ENCODE assay signal across 34 cellular contexts in genomic region chr5:35294017-35294416, GRCh38.
"Had no signal": no experiment of that assay in that cellular context is flagged by ENCODE, and none has a peak within 500 bp of the region (broad histone marks: within the 10 kb centered on the region; RNA-seq: fewer than 3 reads in every experiment).

No MANE protein-coding gene starts in this region.

- H3K27me3 ChIP-seq: MG63 had no signal

- H3K36me3 ChIP-seq: MG63 had no signal

- H3K4me3 ChIP-seq: MG63 had no signal

- DNase-seq: Karpas-422, Kasumi-1, KG1, MG63, MM.1S, MV-4-11, NCI-H1048, NCI-H1092, NCI-H1092 treated with DMSO at 0.1 percent for 48 hours, NCI-H1105, NCI-H1105 treated with DMSO at 0.1 percent for 48 hours, NCI-H1417, NCI-H1417 treated with DMSO at 0.1 percent for 48 hours, NCI-H1436, NCI-H1436 treated with DMSO at 0.1 percent for 48 hours, NCI-H146, NCI-H1694, NCI-H1694 treated with DMSO at 0.1 percent for 48 hours, NCI-H187, NCI-H187 treated with DMSO at 0.1 percent for 48 hours, NCI-H1930, NCI-H2029, NCI-H2029 treated with DMSO at 0.1 percent for 48 hours, NCI-H2081, NCI-H2081 treated with DMSO at 0.1 percent for 48 hours, NCI-H2107, NCI-H2171, NCI-H2171 treated with DMSO at 0.1 percent for 48 hours, NCI-H2227 treated with DMSO at 0.1 percent for 48 hours, NCI-H226, NCI-H345, NCI-H446, NCI-H446 treated with DMSO at 0.1 percent for 48 hours, NCI-H510A had no signal
